10 cellular contexts compared by ENCODE assay signal in the genomic region with DNA sequence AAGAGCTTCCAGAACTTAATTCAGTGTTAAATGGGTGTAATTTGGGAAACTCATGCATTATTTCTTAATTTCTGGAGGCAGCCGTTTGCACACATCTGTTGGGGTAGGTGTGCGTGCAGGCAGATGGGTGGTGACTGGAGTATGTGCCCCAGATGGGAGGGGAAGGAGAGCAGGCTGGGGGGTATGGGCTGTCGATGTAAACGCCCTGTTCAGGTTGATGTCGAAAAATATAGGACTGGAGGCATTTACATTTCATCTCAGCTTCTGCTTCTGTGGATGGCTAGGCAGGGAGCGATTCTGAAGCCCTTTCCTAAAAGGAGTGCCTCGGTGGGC. TPM values are rescaled to one million over a fixed set of nuclear protein-coding genes. Genes with fewer than 3 reads are reported as not detected.
DNase-seq lines count a peak whose midpoint lies in the region; ATAC-seq and TF ChIP-seq lines count a peak whose summit lies in the region.
"Had no signal": no experiment of that assay in that cellular context is flagged by ENCODE, and none has a peak within 500 bp of the region (broad histone marks: within the 10 kb centered on the region; RNA-seq: fewer than 3 reads in every experiment).

No MANE protein-coding gene starts in this region.

- ATAC-seq in left ventricle myocardium superior, result no peak
- ATAC-seq in HG03521 (IDR thresholded peaks at IDR 0.05; ENCODE audit: unreplicated experiment), result no peak

- H3K27ac ChIP-seq in right atrium auricular region, result peak overlapping the region in 1 of 2 donors; percentile 28
- H3K27ac ChIP-seq in muscle layer of colon (ENCODE audit: low read depth, low read length), result peak overlapping the region; percentile 70
- H3K27ac ChIP-seq in uterus, result peak overlapping the region; percentile 66 to 82

- DNase-seq in right atrium auricular region (ENCODE audit: low spot score) (no peak), left ventricle myocardium superior (no peak), astrocyte of the cerebellum (ENCODE audit: low read depth) (no peak), uterus (no peak), D341Med (ENCODE audit: low spot score) (no peak), H7 (no peak)
- DNase-seq: activated naive CD4-positive, alpha-beta T cell treated with anti-CD3 and anti-CD28 coated beads, Interleukin-2, amount 10 ng/mL, durations not matched to agents 7 days and 5 days; SW 1271 had no signal

- H3K4me3 ChIP-seq in right atrium auricular region (peak overlapping the region; percentile 27 to 54), astrocyte of the cerebellum (ENCODE audit: low read depth, low read length) (peak overlapping the region; percentile 45), muscle layer of colon (ENCODE audit: low read depth in 1 of 2, low read length in 2 of 2) (peak overlapping the region in 1 of 2 donors; percentile 71), uterus (peak overlapping the region; percentile 39 to 41), H7 (ENCODE audit: insufficient read depth, low read depth, low read length) (no peak overlapping the region)

- intact Hi-C loops in left ventricle myocardium superior (cut with micrococcal nuclease), result no loop called here
- intact Hi-C loops in uterus (cut with DNase I; ENCODE audit: low total_unique reads), result no loop called here

- H3K9ac ChIP-seq in muscle layer of colon (ENCODE audit: low read length), result peak overlapping the region; percentile 14

- TF ChIP-seq CTCF in right atrium auricular region (IDR thresholded peaks at IDR 0.05) (peak in 1 of 2 donors; percentile 3), astrocyte of the cerebellum (IDR thresholded peaks at IDR 0.05; ENCODE audit: low read depth, low read length, missing control alignments) (no peak), uterus (IDR thresholded peaks at IDR 0.05) (no peak)

- peaks cover 0 to 20% of the 10 kb centered on the region in 2 donors for H3K4me1 ChIP-seq in right atrium auricular region
- H3K4me1 ChIP-seq in muscle layer of colon (ENCODE audit: insufficient read depth, low read length), result peaks cover 15% of the 10 kb centered on the region
- H3K4me1 ChIP-seq in uterus, result no peaks in the 10 kb centered on the region

- in situ Hi-C loops in astrocyte of the cerebellum (cut with HindIII; ENCODE audit: low sequenced_read_pairs), result no loop called here

- no peak for TF ChIP-seq POLR2A in uterus (IDR thresholded peaks at IDR 0.05)

- no peaks in the 10 kb centered on the region for H3K36me3 ChIP-seq in right atrium auricular region
- no peaks in the 10 kb centered on the region for H3K36me3 ChIP-seq in muscle layer of colon (ENCODE audit: insufficient read depth, low read length)
- H3K36me3 ChIP-seq in uterus, result no peaks in the 10 kb centered on the region
- no peaks in the 10 kb centered on the region for H3K36me3 ChIP-seq in H7 (replicated peaks; ENCODE audit: control insufficient read depth, insufficient read depth, low read length)

- H3K9me3 ChIP-seq in right atrium auricular region (no peaks in the 10 kb centered on the region), muscle layer of colon (ENCODE audit: low read length) (no peaks in the 10 kb centered on the region), uterus (no peaks in the 10 kb centered on the region)

- H3K27me3 ChIP-seq in right atrium auricular region, result peaks cover 0 to 7% of the 10 kb centered on the region in 2 donors
- H3K27me3 ChIP-seq in muscle layer of colon (ENCODE audit: control insufficient read depth in 1 of 2, insufficient read depth in 2 of 2, low read length in 2 of 2), result peaks cover 0 to 6% of the 10 kb centered on the region in 2 donors
- H3K27me3 ChIP-seq in uterus, result no peaks in the 10 kb centered on the region
- peaks cover 20% of the 10 kb centered on the region for H3K27me3 ChIP-seq in H7 (ENCODE audit: control insufficient read depth, insufficient read depth, low read length)

RNA-seq across cellular contexts. Expression of a gene that starts 13.8 kb away (rescaled TPM):
- 1 to 10 TPM in 1 of 2 donors, under 1 TPM in 1; 0.26 to 2.0 TPM for total RNA-seq in right atrium auricular region
- total RNA-seq in left ventricle myocardium superior, result 0.55 TPM
- 10 to 100 TPM in 2 of 4 donors, 1 to 10 TPM in 2; 4.7 to 44.2 (median 22.9) TPM for total RNA-seq in uterus
- 1.3 and 2.9 TPM in 2 replicates for total RNA-seq in H7 (2014; rRNA removed; shearing (Covaris generic))
